ENCODE assay signal across 9 cellular contexts in the genomic region with DNA sequence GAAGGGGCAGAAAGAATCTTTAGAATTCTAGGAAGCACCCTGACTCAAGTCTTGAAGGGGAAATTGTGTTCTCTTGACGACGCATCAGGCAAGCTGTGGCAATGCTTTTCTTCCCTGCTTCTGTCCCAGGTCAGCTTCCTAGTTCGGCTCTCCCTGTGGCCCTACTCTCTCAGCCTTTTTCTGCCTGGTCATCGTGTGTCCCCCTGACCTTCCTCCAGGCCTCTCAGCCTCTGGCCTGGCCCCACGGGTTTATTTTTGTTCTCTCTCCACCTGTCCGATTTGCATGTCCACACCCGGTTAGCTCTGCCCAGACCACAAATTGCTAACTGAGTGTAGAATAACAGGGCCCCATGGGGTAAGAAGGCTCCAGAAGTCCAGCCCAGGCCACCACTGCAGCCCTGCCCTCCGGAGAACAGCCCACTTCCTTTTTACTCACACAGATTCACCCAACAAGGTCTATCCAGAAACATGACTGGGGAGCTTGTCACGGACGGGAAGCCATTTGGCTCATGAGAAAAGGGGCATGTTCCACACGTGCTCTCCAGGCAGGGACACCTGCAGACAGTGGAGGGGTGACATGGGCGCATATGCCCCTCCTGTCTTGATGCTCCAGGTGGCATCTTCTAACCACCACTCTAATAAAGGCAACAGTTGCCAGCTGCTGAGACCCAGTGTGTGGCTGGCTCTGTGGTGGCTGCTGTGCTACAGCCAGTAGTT. TPM values are rescaled to one million over a fixed set of nuclear protein-coding genes. Genes with fewer than 3 reads are reported as not detected.
A peak's percentile ranks its signal among the peaks of the same experiment; 100 is the strongest.
DNase-seq lines count a peak whose midpoint lies in the region; ATAC-seq and TF ChIP-seq lines count a peak whose summit lies in the region.
"Had no signal": no experiment of that assay in that cellular context is flagged by ENCODE, and none has a peak within 500 bp of the region (broad histone marks: within the 10 kb centered on the region; RNA-seq: fewer than 3 reads in every experiment).

No MANE protein-coding gene starts in this region.

- DNase-seq in Right ventricle myocardium superior (no peak), left cardiac atrium (no peak), SKM-1 (lab: John Stamatoyannopoulos, UW; ENCODE audit: unreplicated experiment) (peak; percentile 97), stomach (no peak), NCI-H748 treated with DMSO at 0.1 percent for 48 hours (lab: John Stamatoyannopoulos, UW) (no peak), NCI-H2227 (lab: John Stamatoyannopoulos, UW; ENCODE audit: unreplicated experiment) (no peak), thyroid gland (no peak)
- DNase-seq: CD4-positive, CD25-positive, alpha-beta regulatory T cell had no signal

- TF ChIP-seq EP300 in stomach (IDR thresholded peaks at IDR 0.05): no peak

- TF ChIP-seq POLR2A in stomach (IDR thresholded peaks at IDR 0.05): no peak
- TF ChIP-seq POLR2A in thyroid gland (IDR thresholded peaks at IDR 0.05): no peak

- WGBS in stomach, 5 donors: 57 to 66% (median 60%) methylated on average over 11 to 12 of the region's 12 CpGs
- 71 to 79% methylated on average over 12 of the region's 12 CpGs for WGBS in thyroid gland, 2 donors

- intact Hi-C loops in Right ventricle myocardium superior (cut with DNase I): no loop called here
- intact Hi-C loops in left cardiac atrium (cut with DNase I): loop anchor here in 1 of 2 donors (10.0 kb wide), 1 partner anchor 56 kb away; no protein-coding TSS in a partner anchor
- intact Hi-C loops in stomach (cut with DNase I; ENCODE audit: low total_unique reads): no loop called here
- intact Hi-C loops in thyroid gland (cut with DNase I): no loop called here

- H3K4me3 ChIP-seq in stomach (no peak overlapping the region), thyroid gland (replicated peaks in 1 of 3) (no peak overlapping the region)

- H3K9me3 ChIP-seq in stomach (no peaks in the 10 kb centered on the region), thyroid gland (no peaks in the 10 kb centered on the region)

- peak overlapping the region in 3 of 5 donors; percentile 13 to 26 (median 23) for H3K27ac ChIP-seq in stomach
- H3K27ac ChIP-seq in thyroid gland: no peak overlapping the region

- H3K36me3 ChIP-seq in stomach (no peaks in the 10 kb centered on the region), thyroid gland (no peaks in the 10 kb centered on the region)

- TF ChIP-seq CTCF in stomach (IDR thresholded peaks at IDR 0.05) (no peak), thyroid gland (IDR thresholded peaks at IDR 0.05) (no peak)

- H3K27me3 ChIP-seq in stomach (peaks cover 0 to 38% (median 0%) of the 10 kb centered on the region in 3 donors), thyroid gland (no peaks in the 10 kb centered on the region)

- ATAC-seq in Right ventricle myocardium superior (ENCODE audit: poor library complexity) (peak; percentile 15), left cardiac atrium (no peak), HG02981 (IDR thresholded peaks at IDR 0.05; ENCODE audit: unreplicated experiment) (peak; percentile 60)

- no peaks in the 10 kb centered on the region for H3K4me1 ChIP-seq in stomach
- H3K4me1 ChIP-seq in thyroid gland: no peaks in the 10 kb centered on the region

RNA-seq across cellular contexts. Expression of a gene that starts 9.8 kb away (rescaled TPM):
- total RNA-seq in Right ventricle myocardium superior (3.4 TPM), left cardiac atrium (1 to 10 TPM; 3.2 to 4.6 TPM), stomach (10 to 100 TPM in 1 of 5 donors, 1 to 10 TPM in 4; 1.2 to 10.7 (median 3.5) TPM), thyroid gland (1 to 10 TPM; 3.5 to 5.6 (median 4.4) TPM)
- polyA plus RNA-seq in stomach: under 1 TPM; 0.19 to 0.31 (median 0.25) TPM
- polyA plus RNA-seq: CD4-positive, CD25-positive, alpha-beta regulatory T cell had no signal

Comparison
In these comparisons a context has a peak if more than half of its experiments do, and no peak if none do; other contexts are left out.
1. ATAC-seq: peak in Right ventricle myocardium superior (single experiment) and HG02981 (single experiment); none in left cardiac atrium (0 of 2).
2. H3K27ac ChIP-seq: peak in stomach (3 of 5); none in thyroid gland (0 of 3).